Comparison of ENCODE assay signal across 8 cellular contexts in genomic region chr4:102445213-102445612, GRCh38.
"Had no signal": no experiment of that assay in that cellular context is flagged by ENCODE, and none has a peak within 500 bp of the region (broad histone marks: within the 10 kb centered on the region; RNA-seq: fewer than 3 reads in every experiment).

No MANE protein-coding gene starts in this region.

- DNase-seq: GDM1, GF-D8 had no signal

- ATAC-seq: GM12878 had no signal

- H3K4me3 ChIP-seq: GM12878 had no signal

- FAIRE-seq: G401.6, GM12878, GM12891, GM12892, GM18507, GM19239 had no signal
